In the genomic region with DNA sequence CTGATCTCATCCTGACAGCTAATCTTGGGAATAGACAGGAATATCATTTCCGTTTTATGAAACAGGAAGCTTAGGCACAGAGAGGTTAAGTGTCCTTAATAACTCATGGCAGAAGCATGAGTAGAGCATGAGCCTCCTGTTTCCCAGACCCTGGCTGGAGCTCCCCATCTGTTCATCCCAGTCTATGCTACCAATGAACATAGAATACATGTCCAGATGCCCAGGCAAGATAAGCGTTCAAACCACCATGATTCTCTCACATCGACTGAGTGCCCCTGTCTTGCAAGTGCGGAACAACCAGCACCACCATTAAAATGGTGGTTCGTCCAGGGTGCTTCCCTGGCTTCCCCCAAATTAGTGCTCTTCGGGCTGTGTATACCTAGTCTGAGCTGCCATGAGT, we compare ENCODE assay signal across 19 cellular contexts.
"Had no signal": no experiment of that assay in that cellular context is flagged by ENCODE, and none has a peak within 500 bp of the region (broad histone marks: within the 10 kb centered on the region; RNA-seq: fewer than 3 reads in every experiment).

No MANE protein-coding gene starts in this region.

- ATAC-seq: left colon; left ventricle myocardium superior; natural killer cell treated with Interleukin-12 subunit alpha and Interleukin-12 subunit beta and Interleukin-15 and Interleukin-18, amount 100 ng/mL, for 72 hours; pancreas; right cardiac atrium had no signal

- H3K9me3 Mint-ChIP-seq: natural killer cell treated with Interleukin-12 subunit alpha and Interleukin-12 subunit beta and Interleukin-15 and Interleukin-18, amount 100 ng/mL, for 72 hours; neural progenitor cell; type B pancreatic cell had no signal

- H3K27me3 Mint-ChIP-seq: natural killer cell treated with Interleukin-12 subunit alpha and Interleukin-12 subunit beta and Interleukin-15 and Interleukin-18, amount 100 ng/mL, for 72 hours; progenitor cell of endocrine pancreas; type B pancreatic cell had no signal

- H3K36me3 Mint-ChIP-seq: natural killer cell treated with Interleukin-12 subunit alpha and Interleukin-12 subunit beta and Interleukin-15 and Interleukin-18, amount 100 ng/mL, for 72 hours; type B pancreatic cell had no signal

- DNase-seq: effector CD4-positive, alpha-beta T cell; foreskin melanocyte; head of caudate nucleus; left colon; left ventricle myocardium superior; mesenchymal stem cell; midbrain; nucleus accumbens; pancreas; right cardiac atrium; small intestine; stimulated activated CD4-positive, alpha-beta T cell treated with anti-CD3 and anti-CD28 coated beads, Interleukin-12 subunit alpha, Interleukin-12 subunit beta, amount 100 ng/mL, for 4 hours; stimulated activated naive CD4-positive, alpha-beta T cell; stomach; substantia nigra had no signal

- H3K4me3 Mint-ChIP-seq: natural killer cell treated with Interleukin-12 subunit alpha and Interleukin-12 subunit beta and Interleukin-15 and Interleukin-18, amount 100 ng/mL, for 72 hours; neural progenitor cell; type B pancreatic cell had no signal

- H3K27ac Mint-ChIP-seq: natural killer cell treated with Interleukin-12 subunit alpha and Interleukin-12 subunit beta and Interleukin-15 and Interleukin-18, amount 100 ng/mL, for 72 hours; neural progenitor cell; progenitor cell of endocrine pancreas; type B pancreatic cell had no signal
